Comparison of ENCODE assay signal across 8 cellular contexts in genomic region chr12:89162704-89163261, GRCh38.
DNase-seq lines count a peak whose midpoint lies in the region; ATAC-seq and TF ChIP-seq lines count a peak whose summit lies in the region.

No MANE protein-coding gene starts in this region.

- CTCF ChIA-PET in HEK293T (lab: Yijun Ruan, JAX) (no interaction called here), OCI-LY7 (lab: Charles Lee; ENCODE audit: unreplicated experiment) (no interaction called here)

- H3K4me1 ChIP-seq in DND-41 (ENCODE audit: insufficient read depth, low read length), result peaks cover 48% of the 10 kb centered on the region
- peaks cover 0 to 45% (median 27%) of the 10 kb centered on the region in 4 donors for H3K4me1 ChIP-seq in sigmoid colon
- no peaks in the 10 kb centered on the region for H3K4me1 ChIP-seq in OCI-LY7 (ENCODE audit: insufficient read depth, low read length, poor library complexity, severe bottlenecking)

- BruUV-seq in OCI-LY7 (replicated peaks; lab: Mats Ljungman, UMichigan), result no TSS peak

- no peaks in the 10 kb centered on the region for H3K79me2 ChIP-seq in DND-41 (ENCODE audit: insufficient read depth, low read length)
- no peaks in the 10 kb centered on the region for H3K79me2 ChIP-seq in OCI-LY7 (ENCODE audit: insufficient read depth, low read depth, low read length)

- H3K9me3 ChIP-seq in DND-41 (ENCODE audit: insufficient read depth, low read length, severe bottlenecking) (no peaks in the 10 kb centered on the region), sigmoid colon (no peaks in the 10 kb centered on the region), OCI-LY7 (ENCODE audit: low read length) (no peaks in the 10 kb centered on the region)

- POLR2A ChIA-PET in HEK293T (lab: Yijun Ruan, JAX), result interaction anchor here (0.8 kb wide), 1 partner anchor 105 kb away, joined by 3 read pairs; no protein-coding TSS in a partner anchor
- POLR2A ChIA-PET in OCI-LY7 (lab: Charles Lee), result interaction anchor here (0.6 to 0.9 kb wide), 2 partner anchors 10 to 43 kb away, joined by 3 read pairs; no protein-coding TSS in a partner anchor

- H3K4me3 ChIP-seq in DND-41 (ENCODE audit: low read depth in 1 of 2, low read length in 2 of 2) (no peak overlapping the region), fibroblast of villous mesenchyme (ENCODE audit: low read depth, low read length) (no peak overlapping the region), sigmoid colon (no peak overlapping the region), OCI-LY7 (ENCODE audit: low read depth, low read length, poor library complexity, severe bottlenecking) (no peak overlapping the region)

- no peak for TF ChIP-seq POLR2A in sigmoid colon (IDR thresholded peaks at IDR 0.05)

- H3K36me3 ChIP-seq in DND-41 (ENCODE audit: insufficient read depth, low read length) (no peaks in the 10 kb centered on the region), sigmoid colon (no peaks in the 10 kb centered on the region), OCI-LY7 (ENCODE audit: insufficient read depth, low read length) (no peaks in the 10 kb centered on the region)

- no peak overlapping the region for H3K4me2 ChIP-seq in DND-41 (ENCODE audit: insufficient read depth, low read length)
- no peak overlapping the region for H3K4me2 ChIP-seq in OCI-LY7 (ENCODE audit: low read length)

- peak in 2 of 4 donors; percentile 2 to 44 for TF ChIP-seq EP300 in sigmoid colon (IDR thresholded peaks at IDR 0.05)

- peak; percentile 29 for TF ChIP-seq CTCF in DND-41 (IDR thresholded peaks at IDR 0.05; ENCODE audit: borderline replicate concordance, extremely low read depth, low read length, poor library complexity, severe bottlenecking)
- no peak for TF ChIP-seq CTCF in fibroblast of villous mesenchyme (IDR thresholded peaks at IDR 0.05; ENCODE audit: insufficient read depth, low read depth, low read length)
- TF ChIP-seq CTCF in sigmoid colon (IDR thresholded peaks at IDR 0.05), result no peak
- no peak for TF ChIP-seq CTCF in OCI-LY7 (conservative IDR thresholded peaks at IDR 0.05; ENCODE audit: low read length)

- 32 to 77% methylated on average over 1 of the region's 1 CpG for whole genome bisulfite sequencing in sigmoid colon, 2 donors

- H3K9ac ChIP-seq in DND-41 (ENCODE audit: low read depth, low read length), result no peak overlapping the region

- peak overlapping the region; percentile 57 for H3K27ac ChIP-seq in DND-41 (ENCODE audit: low read length)
- peak overlapping the region; percentile 50 to 81 (median 64) for H3K27ac ChIP-seq in sigmoid colon
- no peak overlapping the region for H3K27ac ChIP-seq in OCI-LY7 (ENCODE audit: low read depth, low read length, poor library complexity, severe bottlenecking)

- H3K27me3 ChIP-seq in DND-41 (ENCODE audit: insufficient read depth, low read length, poor library complexity) (no peaks in the 10 kb centered on the region), sigmoid colon (no peaks in the 10 kb centered on the region)

- no peaks in the 10 kb centered on the region for H4K20me1 ChIP-seq in DND-41 (ENCODE audit: insufficient read depth, low read length)
- H4K20me1 ChIP-seq in OCI-LY7 (ENCODE audit: insufficient read depth, low read length), result no peaks in the 10 kb centered on the region

- H3K9me2 ChIP-seq in OCI-LY7 (ENCODE audit: insufficient read depth, low read length), result no peaks in the 10 kb centered on the region

- DNase-seq in DND-41, result peak; percentile 52
- DNase-seq in LHCN-M2 (ENCODE audit: low read depth), result peak; percentile 99
- DNase-seq in activated CD8-positive, alpha-beta memory T cell treated with anti-CD3 and anti-CD28 coated beads for 24 hours, result peak; percentile 64
- DNase-seq in fibroblast of villous mesenchyme (ENCODE audit: low read depth), result peak; percentile 99
- peak; percentile 90 for DNase-seq in sigmoid colon
- no peak for DNase-seq in HEK293T (ENCODE audit: extremely low spot score)
- no peak for DNase-seq in OCI-LY7 (ENCODE audit: low spot score)
- DNase-seq in NCI-H524 treated with DMSO at 0.1 percent for 48 hours (lab: John Stamatoyannopoulos, UW), result no peak

- H2AFZ ChIP-seq in DND-41 (ENCODE audit: low read depth, low read length) (peak overlapping the region; percentile 3), OCI-LY7 (ENCODE audit: low read length) (no peak overlapping the region)

- ATAC-seq in DND-41 (ENCODE audit: insufficient read depth, low read depth), result peak; percentile 82

- intact Hi-C loops in sigmoid colon (cut with DNase I), result loop anchor here (5.0 kb wide), 1 partner anchor 190 kb away; the partner anchor contains the start of gene DUSP6
- intact Hi-C loops in OCI-LY7 (cut with micrococcal nuclease; ENCODE audit: unreplicated experiment), result no loop called here

TF ChIP-seq in HEK293T, 16 proteins besides CTCF, POLR2A, EP300 and RAD21:
- TF ChIP-seq ELF4 (IDR thresholded peaks at IDR 0.05) (no peak), L3MBTL2 (conservative IDR thresholded peaks at IDR 0.05) (no peak), PKNOX1 (IDR thresholded peaks at IDR 0.05) (no peak), FOXK2 (IDR thresholded peaks at IDR 0.05) (no peak), SP1 (IDR thresholded peaks at IDR 0.05) (no peak), TARDBP (IDR thresholded peaks at IDR 0.05) (no peak), FOXA1 (IDR thresholded peaks at IDR 0.05) (no peak), NFRKB (IDR thresholded peaks at IDR 0.05) (no peak), BHLHE40 (IDR thresholded peaks at IDR 0.05; ENCODE audit: borderline replicate concordance) (no peak), SUZ12 (IDR thresholded peaks at IDR 0.05) (no peak)

Comparison
In these comparisons a context has a peak if more than half of its experiments do, and no peak if none do; other contexts are left out.
1. DNase-seq: peak in DND-41 (single experiment), LHCN-M2 (single experiment), activated CD8-positive, alpha-beta memory T cell treated with anti-CD3 and anti-CD28 coated beads for 24 hours (single experiment), fibroblast of villous mesenchyme (single experiment) and sigmoid colon (single experiment); none in HEK293T (single experiment), OCI-LY7 (single experiment) and NCI-H524 treated with DMSO at 0.1 percent for 48 hours (single experiment).